21 cellular contexts compared by ENCODE assay signal in genomic region chr1:30251451-30251850, GRCh38.
"Had no signal": no experiment of that assay in that cellular context is flagged by ENCODE, and none has a peak within 500 bp of the region (broad histone marks: within the 10 kb centered on the region; RNA-seq: fewer than 3 reads in every experiment).

No MANE protein-coding gene starts in this region.

- H3K27ac Mint-ChIP-seq: IgD-negative memory B cell had no signal

- ATAC-seq: K562, Panc1, PC-3, SK-N-SH treated with all-trans-retinoic acid at 6 μM for 48 hours had no signal

- DNase-seq: Kasumi-1, MM.1S, NCI-H1436, NCI-H187, NCI-H2029, NCI-H2081 treated with DMSO at 0.1 percent for 48 hours, NCI-H2171, NCI-H226, NCI-H446, NCI-H510A, NCI-H69, NCI-H774, PC-3, SHP77 had no signal

- H3K4me2 ChIP-seq: KMS-11 had no signal

- H3K4me3 ChIP-seq: K562 had no signal

- H3K27ac ChIP-seq: HL-60, KMS-11, RWPE1 had no signal

- H3K9me3 Mint-ChIP-seq: IgD-negative memory B cell had no signal

- H3K4me1 Mint-ChIP-seq: IgD-negative memory B cell had no signal

- H3K36me3 Mint-ChIP-seq: IgD-negative memory B cell had no signal

- H3K9ac ChIP-seq: KMS-11 had no signal
